In the genomic region with DNA sequence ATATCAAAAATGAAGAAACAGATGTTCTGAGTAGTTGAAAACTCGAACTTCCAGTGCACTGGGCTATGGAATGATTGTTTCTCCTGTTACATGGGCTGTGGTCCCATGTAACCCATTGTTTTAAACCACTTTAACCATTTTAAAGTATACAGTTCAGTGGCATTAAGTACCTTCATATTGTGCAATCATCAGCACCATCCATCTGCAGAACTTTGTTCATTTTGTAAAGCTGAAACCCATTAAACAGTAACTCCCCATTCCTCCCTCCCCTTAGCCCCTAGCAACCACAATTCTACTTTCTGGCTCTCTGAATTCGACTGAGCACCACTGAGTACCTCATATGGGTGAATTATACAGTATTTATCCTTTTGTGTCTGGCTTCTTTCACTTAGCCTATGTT, we compare ENCODE assay signal across 26 cellular contexts.
DNase-seq lines count a peak whose midpoint lies in the region; ATAC-seq, FAIRE-seq and TF ChIP-seq lines count a peak whose summit lies in the region.
"Had no signal": no experiment of that assay in that cellular context is flagged by ENCODE, and none has a peak within 500 bp of the region (broad histone marks: within the 10 kb centered on the region; RNA-seq: fewer than 3 reads in every experiment).

No MANE protein-coding gene starts in this region.

- H3K27me3 Mint-ChIP-seq in CD8-positive, alpha-beta T cell (ENCODE audit: low read depth) = peaks cover 5% of the 10 kb centered on the region
- H3K27me3 Mint-ChIP-seq: CD4-positive, CD25-positive, alpha-beta regulatory T cell had no signal

- H3K36me3 Mint-ChIP-seq in CD8-positive, alpha-beta T cell = no peaks in the 10 kb centered on the region
- H3K36me3 Mint-ChIP-seq: CD4-positive, CD25-positive, alpha-beta regulatory T cell had no signal

- 0% methylated on average over 2 of the region's 2 CpGs for WGBS in K562 (ENCODE audit: insufficient coverage, low coverage, missing lambda C conversion rate)
- WGBS in HepG2 (ENCODE audit: low lambda C conversion rate) = 17% methylated on average over 2 of the region's 2 CpGs
- WGBS in thyroid gland, 2 donors = 30 to 52% methylated on average over 2 of the region's 2 CpGs

- no peak for FAIRE-seq in K562 (lab: Jason Lieb, UNC)
- peak; percentile 37 for FAIRE-seq in HepG2 (lab: Jason Lieb, UNC)
- FAIRE-seq: A204.1, G401.6 had no signal

- POLR2A ChIA-PET in K562 (lab: Yijun Ruan, JAX) (no interaction called here), HepG2 (lab: Yijun Ruan, JAX) (no interaction called here)
- POLR2A ChIA-PET in CD8-positive, alpha-beta T cell (lab: Charles Lee) = no interaction called here

- TF ChIP-seq CTCF in Loucy (conservative IDR thresholded peaks at IDR 0.05; ENCODE audit: low read length) (no peak), K562 (IDR thresholded peaks at IDR 0.05 in 2 of 3, conservative IDR thresholded peaks at IDR 0.05 in 1 of 3; ENCODE audit: insufficient read depth in 2 of 3, low read depth in 1 of 3, low read length in 3 of 3) (no peak), HepG2 (CRISPR knock-in tag; IDR thresholded peaks at IDR 0.05) (no peak), thyroid gland (IDR thresholded peaks at IDR 0.05) (no peak)
- TF ChIP-seq CTCF in CD8-positive, alpha-beta T cell (IDR thresholded peaks at IDR 0.05) = no peak

- TF ChIP-seq RAD21 in K562 (CRISPR knock-in tag; conservative IDR thresholded peaks at IDR 0.05 in 1 of 2, IDR thresholded peaks at IDR 0.05 in 1 of 2) (no peak), HepG2 (CRISPR knock-in tag; IDR thresholded peaks at IDR 0.05) (no peak)

- H3K4me1 Mint-ChIP-seq in CD8-positive, alpha-beta T cell (ENCODE audit: low read depth) = no peaks in the 10 kb centered on the region
- H3K4me1 Mint-ChIP-seq: CD4-positive, CD25-positive, alpha-beta regulatory T cell; GM23338 had no signal

- H3K27ac ChIP-seq in K562 (ENCODE audit: extremely low read depth, low read depth, low read length) = no peak overlapping the region
- H3K27ac ChIP-seq in HepG2 (ENCODE audit: extremely low read length, insufficient read depth, low read length) = no peak overlapping the region
- no peak overlapping the region for H3K27ac ChIP-seq in CD8-positive, alpha-beta T cell (ENCODE audit: low read depth, low read length)
- no peak overlapping the region for H3K27ac ChIP-seq in thyroid gland
- H3K27ac ChIP-seq: BLaER1, KMS-11, PC-9, SJSA1 had no signal

- H3K79me2 ChIP-seq in Loucy (ENCODE audit: insufficient read depth, low read length) (no peaks in the 10 kb centered on the region), K562 (ENCODE audit: control insufficient read depth, insufficient read depth, low read length) (no peaks in the 10 kb centered on the region), HepG2 (ENCODE audit: insufficient read depth, low read length) (no peaks in the 10 kb centered on the region)

- H3K36me3 ChIP-seq in Loucy (ENCODE audit: insufficient read depth, low read length) = no peaks in the 10 kb centered on the region
- no peaks in the 10 kb centered on the region for H3K36me3 ChIP-seq in K562 (ENCODE audit: control insufficient read depth, insufficient read depth, low read length)
- H3K36me3 ChIP-seq in HepG2 (replicated peaks in 1 of 2; ENCODE audit: control insufficient read depth in 1 of 2, insufficient read depth in 2 of 2, low read length in 2 of 2) = no peaks in the 10 kb centered on the region
- H3K36me3 ChIP-seq in CD8-positive, alpha-beta T cell (ENCODE audit: insufficient read depth, low read length) = no peaks in the 10 kb centered on the region
- H3K36me3 ChIP-seq in thyroid gland = no peaks in the 10 kb centered on the region
- H3K36me3 ChIP-seq: BLaER1, SJSA1 had no signal

- intact Hi-C loops in K562 (cut with micrococcal nuclease) (no loop called here), HepG2 (cut with micrococcal nuclease; ENCODE audit: unreplicated experiment) (loop anchor here (10.0 kb wide), 1 partner anchor 244 kb away; a partner anchor contains a TSS), thyroid gland (cut with DNase I) (no loop called here)
- intact Hi-C loops in CD8-positive, alpha-beta T cell (cut with DNase I, micrococcal nuclease) = no loop called here

- H3K4me2 ChIP-seq in Loucy (ENCODE audit: low read depth, low read length, poor library complexity, severe bottlenecking) = peak overlapping the region; percentile 20
- H3K4me2 ChIP-seq in K562 (ENCODE audit: insufficient read depth, low read length) = no peak overlapping the region
- H3K4me2 ChIP-seq in HepG2 (ENCODE audit: low read depth, low read length) = peak overlapping the region; percentile 21; the same call in 1 of the 2 replicates
- H3K4me2 ChIP-seq: BLaER1, GM23338, KMS-11, PC-9 had no signal

- H2AFZ ChIP-seq in Loucy (ENCODE audit: low read length) (peak overlapping the region; percentile 46; the same call in 1 of the 2 replicates), K562 (ENCODE audit: low read depth, low read length) (no peak overlapping the region), HepG2 (ENCODE audit: low read length) (no peak overlapping the region)
- H2AFZ ChIP-seq: GM23338, PC-9 had no signal

- no peaks in the 10 kb centered on the region for H3K27me3 ChIP-seq in Loucy (ENCODE audit: insufficient read depth, low read length, poor library complexity, severe bottlenecking)
- no peaks in the 10 kb centered on the region for H3K27me3 ChIP-seq in K562 (ENCODE audit: control insufficient read depth in 2 of 2, insufficient read depth in 2 of 2, low read length in 2 of 2)
- no peaks in the 10 kb centered on the region for H3K27me3 ChIP-seq in HepG2 (ENCODE audit: control insufficient read depth in 1 of 2, insufficient read depth in 2 of 2, low read length in 2 of 2)
- no peaks in the 10 kb centered on the region for H3K27me3 ChIP-seq in CD8-positive, alpha-beta T cell (ENCODE audit: insufficient read depth, low read length)
- no peaks in the 10 kb centered on the region for H3K27me3 ChIP-seq in thyroid gland
- H3K27me3 ChIP-seq: BLaER1, SJSA1 had no signal

- TF ChIP-seq EP300 in K562 (IDR thresholded peaks at IDR 0.05; ENCODE audit: low read length) (no peak), HepG2 (IDR thresholded peaks at IDR 0.05; ENCODE audit: low read depth in 2 of 2, low read length in 2 of 2) (no peak), HepG2 (CRISPR knock-in tag; IDR thresholded peaks at IDR 0.05; ENCODE audit: borderline replicate concordance) (no peak)

- no peaks in the 10 kb centered on the region for H3K9me3 Mint-ChIP-seq in CD8-positive, alpha-beta T cell
- H3K9me3 Mint-ChIP-seq: GM23338 had no signal

- DNase-seq in K562 (ENCODE audit: extremely low read depth in 1 of 4, low spot score in 3 of 4) (no peak), HepG2 (ENCODE audit: low spot score) (peak; percentile 13), hippocampal formation (lab: John Stamatoyannopoulos, UW) (no peak), NCI-H446 (lab: John Stamatoyannopoulos, UW) (no peak), thyroid gland (no peak)
- DNase-seq in CD8-positive, alpha-beta T cell = no peak
- DNase-seq: CD4-positive, CD25-positive, alpha-beta regulatory T cell; COR-L47; NCI-H1092 treated with DMSO at 0.1 percent for 48 hours; NCI-H1436; NCI-H187; NCI-H2081 treated with DMSO at 0.1 percent for 48 hours; NCI-H82; NK-92 treated with Interleukin-12 subunit alpha and Interleukin-12 subunit beta, amount 100 ng/mL, for 24 hours; PC-9; T-helper 2 cell had no signal

- H3K9me3 ChIP-seq in Loucy (ENCODE audit: insufficient read depth, low read depth, low read length) (no peaks in the 10 kb centered on the region), K562 (replicated peaks; ENCODE audit: control insufficient read depth, insufficient read depth, low read depth, low read length) (no peaks in the 10 kb centered on the region), HepG2 (ENCODE audit: low read length) (no peaks in the 10 kb centered on the region), thyroid gland (no peaks in the 10 kb centered on the region)
- no peaks in the 10 kb centered on the region for H3K9me3 ChIP-seq in CD8-positive, alpha-beta T cell (ENCODE audit: low read length)
- H3K9me3 ChIP-seq: BLaER1, SJSA1 had no signal

- H3K27ac Mint-ChIP-seq in CD8-positive, alpha-beta T cell = no peak overlapping the region
- H3K27ac Mint-ChIP-seq: CD4-positive, CD25-positive, alpha-beta regulatory T cell; GM23338 had no signal

- H3K9ac ChIP-seq in Loucy (ENCODE audit: low read depth, low read length, poor library complexity, severe bottlenecking) = no peak overlapping the region
- H3K9ac ChIP-seq in K562 (ENCODE audit: insufficient read depth in 1 of 2, low read depth in 2 of 2, low read length in 2 of 2) = no peak overlapping the region
- H3K9ac ChIP-seq in HepG2 (ENCODE audit: insufficient read depth, low read depth, low read length) = no peak overlapping the region
- H3K9ac ChIP-seq: BLaER1, KMS-11 had no signal

- no peak overlapping the region for H3K4me3 Mint-ChIP-seq in CD8-positive, alpha-beta T cell
- H3K4me3 Mint-ChIP-seq: CD4-positive, CD25-positive, alpha-beta regulatory T cell; GM23338 had no signal

- in situ Hi-C loops in K562 (cut with MboI) = no loop called here
- in situ Hi-C loops in HepG2 (cut with HindIII; ENCODE audit: extremely low pct_ligation_motif_present, low pct_unique_long_range_greater_than_20kb) = no loop called here

- BruUV-seq in K562 (replicated peaks; lab: Mats Ljungman, UMichigan) = no TSS peak
- BruUV-seq in HepG2 (replicated peaks; lab: Mats Ljungman, UMichigan) = no TSS peak

- H3K4me1 ChIP-seq in Loucy (ENCODE audit: insufficient read depth, low read length, poor library complexity, severe bottlenecking) (peaks cover 23% of the 10 kb centered on the region), K562 (replicated peaks in 1 of 2; ENCODE audit: control insufficient read depth in 2 of 2, insufficient read depth in 2 of 2, low read length in 2 of 2) (no peaks in the 10 kb centered on the region; a peak in 1 of 5 replicates), HepG2 (ENCODE audit: insufficient read depth, low read length) (peaks cover 58% of the 10 kb centered on the region), thyroid gland (peaks cover 18 to 36% of the 10 kb centered on the region in 2 donors)
- H3K4me1 ChIP-seq in CD8-positive, alpha-beta T cell (ENCODE audit: insufficient read depth, low read length) = no peaks in the 10 kb centered on the region
- H3K4me1 ChIP-seq: BLaER1, SJSA1 had no signal

- ATAC-seq in GM18907 (IDR thresholded peaks at IDR 0.05; ENCODE audit: unreplicated experiment) (peak; percentile 44), K562 (no peak), HepG2 (peak; percentile 52)
- ATAC-seq in CD8-positive, alpha-beta T cell = no peak
- ATAC-seq: GM23338, HCT116, Right ventricle myocardium inferior had no signal

- H3K9me2 ChIP-seq in Loucy (replicated peaks; ENCODE audit: low read depth, low read length) = no peaks in the 10 kb centered on the region

- no peaks in the 10 kb centered on the region for H3K9me1 ChIP-seq in K562 (ENCODE audit: control insufficient read depth, insufficient read depth, low read length)

- H3F3A ChIP-seq in Loucy (ENCODE audit: low read depth) = no peaks in the 10 kb centered on the region

- CTCF ChIA-PET in K562 (lab: Yijun Ruan, JAX; ENCODE audit: low intra/inter-chr PET ratio) (no interaction called here), HepG2 (lab: Yijun Ruan, JAX; ENCODE audit: low intra/inter-chr PET ratio, low total read pairs) (no interaction called here)
- CTCF ChIA-PET in CD8-positive, alpha-beta T cell (lab: Charles Lee) = no interaction called here

- no peaks in the 10 kb centered on the region for H4K20me1 ChIP-seq in Loucy (ENCODE audit: insufficient read depth, low read length, poor library complexity, severe bottlenecking)
- no peaks in the 10 kb centered on the region for H4K20me1 ChIP-seq in K562 (replicated peaks; ENCODE audit: control insufficient read depth, insufficient read depth, low read length)
- no peaks in the 10 kb centered on the region for H4K20me1 ChIP-seq in HepG2 (ENCODE audit: insufficient read depth, low read length)
- H4K20me1 ChIP-seq: BLaER1 had no signal

- TF ChIP-seq POLR2A in K562 (conservative IDR thresholded peaks at IDR 0.05) = no peak
- TF ChIP-seq POLR2A in HepG2 (IDR thresholded peaks at IDR 0.05; ENCODE audit: insufficient read depth in 1 of 2, low read depth in 2 of 2, low read length in 2 of 2) = no peak
- no peak for TF ChIP-seq POLR2A in thyroid gland (IDR thresholded peaks at IDR 0.05)

- H3K4me3 ChIP-seq in Loucy (ENCODE audit: low read length, poor library complexity, severe bottlenecking) (no peak overlapping the region), K562 (no peak overlapping the region), HepG2 (replicated peaks in 1 of 3; ENCODE audit: insufficient read depth in 1 of 3, low read depth in 2 of 3, low read length in 3 of 3) (no peak overlapping the region), thyroid gland (replicated peaks in 1 of 3) (no peak overlapping the region)
- no peak overlapping the region for H3K4me3 ChIP-seq in CD8-positive, alpha-beta T cell (ENCODE audit: low read depth, low read length)
- H3K4me3 ChIP-seq: BLaER1, GM23338, PC-9, SJSA1 had no signal

Comparison
In these comparisons a context has a peak if more than half of its experiments do, and no peak if none do; other contexts are left out.
1. ATAC-seq: peak in GM18907 (single experiment) and HepG2 (single experiment); none in K562 (single experiment) and CD8-positive, alpha-beta T cell (single experiment).